Comparison of ENCODE assay signal across 8 cellular contexts in the genomic region with DNA sequence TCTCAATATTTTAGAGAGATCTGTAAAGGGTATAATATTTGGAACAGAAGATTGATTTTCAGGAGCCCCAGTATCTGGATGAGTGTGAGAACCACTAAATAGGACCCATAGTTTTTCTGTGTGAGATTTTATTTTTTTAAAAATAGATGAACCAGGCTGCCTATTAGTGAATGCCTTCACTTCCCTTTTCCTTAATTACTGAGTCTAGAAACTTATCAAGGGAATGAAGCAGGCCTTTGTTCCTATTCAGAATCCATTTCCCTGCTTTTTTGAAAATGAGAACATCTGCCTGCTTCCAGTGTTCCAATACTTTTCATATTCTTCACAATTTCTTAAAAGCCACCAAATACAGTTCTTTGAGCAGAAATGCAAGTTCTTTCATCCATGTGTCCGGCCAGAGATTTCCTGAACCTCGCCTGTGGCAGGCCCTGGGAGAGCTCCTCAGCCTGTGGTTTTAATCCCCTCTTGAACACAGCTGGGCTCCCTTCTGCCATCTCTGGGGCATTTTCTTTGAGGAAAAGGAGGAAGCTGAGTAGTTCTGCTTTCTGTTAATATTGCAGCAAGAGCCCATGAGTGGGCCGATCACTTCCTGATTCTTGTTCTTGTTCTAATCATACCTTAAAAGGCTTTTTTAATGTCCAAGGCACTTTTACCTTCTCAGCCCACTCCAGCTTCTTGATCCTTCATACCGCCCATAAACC. TPM values are rescaled to one million over a fixed set of nuclear protein-coding genes. Genes with fewer than 3 reads are reported as not detected.
DNase-seq lines count a peak whose midpoint lies in the region; TF ChIP-seq lines count a peak whose summit lies in the region.

No MANE protein-coding gene starts in this region.

- H3K4me1 ChIP-seq in prostate gland (replicated peaks): no peaks in the 10 kb centered on the region

- TF ChIP-seq POLR2A in prostate gland (IDR thresholded peaks at IDR 0.05): no peak

- peak overlapping the region; percentile 4 for H3K4me3 ChIP-seq in GM12864 (ENCODE audit: low read depth, low read length)
- no peak overlapping the region for H3K4me3 ChIP-seq in fibroblast of mammary gland (ENCODE audit: control insufficient read depth, low read depth, low read length)
- no peak overlapping the region for H3K4me3 ChIP-seq in skeletal muscle cell (ENCODE audit: low read depth, low read length)
- H3K4me3 ChIP-seq in prostate gland: no peak overlapping the region

- TF ChIP-seq CTCF in GM12864 (IDR thresholded peaks at IDR 0.05; ENCODE audit: low read depth, low read length, missing control alignments) (no peak), fibroblast of mammary gland (conservative IDR thresholded peaks at IDR 0.05; ENCODE audit: control insufficient read depth, insufficient read depth, low read depth, low read length) (no peak), prostate gland (IDR thresholded peaks at IDR 0.05) (no peak)

- DNase-seq in GM12864 (ENCODE audit: low read depth) (peak; percentile 53), RPMI7951 (ENCODE audit: low read depth) (peak; percentile 87), fibroblast of mammary gland (ENCODE audit: low read depth) (peak; percentile 57), skeletal muscle cell (ENCODE audit: low read depth) (peak; percentile 36), NCI-H2227 treated with DMSO at 0.1 percent for 48 hours (lab: John Stamatoyannopoulos, UW) (no peak), prostate gland (ENCODE audit: low spot score) (no peak)
- DNase-seq in stimulated activated CD4-positive, alpha-beta T cell treated with anti-CD3 and anti-CD28 coated beads, Interleukin-12 subunit alpha, Interleukin-12 subunit beta, amount 100 ng/mL, for 4 hours: no peak
- DNase-seq in stimulated activated CD4-positive, alpha-beta T cell treated with anti-CD3 and anti-CD28 coated beads, Interleukin-1b, Interleukin-23, amount 100 ng/mL, for 48 hours: no peak

- H3K36me3 ChIP-seq in prostate gland: no peaks in the 10 kb centered on the region

- H3K27me3 ChIP-seq in prostate gland (replicated peaks; ENCODE audit: insufficient read depth): no peaks in the 10 kb centered on the region

- no peaks in the 10 kb centered on the region for H3K9me3 ChIP-seq in prostate gland

- H3K27ac ChIP-seq in prostate gland: no peak overlapping the region

- 82% methylated on average over 4 of the region's 4 CpGs for WGBS in prostate gland

- intact Hi-C loops in prostate gland (cut with DNase I): no loop called here

RNA-seq across cellular contexts. Expression of gene EHD4, which starts 4.7 kb away (rescaled TPM):
- 35.3 and 43.4 TPM in 2 replicates for total RNA-seq in RPMI7951 (2014; rRNA removed; shearing (Covaris generic))
- total RNA-seq in prostate gland: 10 to 100 TPM; 18.4 to 22.6 TPM

RNA-seq across cellular contexts. Expression of gene PLA2G4E, which starts 53.2 kb away (rescaled TPM):
- total RNA-seq in RPMI7951 (2014; rRNA removed; shearing (Covaris generic)): not detected in 2 replicates
- under 1 TPM; 0.17 to 0.18 TPM for total RNA-seq in prostate gland

Comparison
In these comparisons a context has a peak if more than half of its experiments do, and no peak if none do; other contexts are left out.
1. DNase-seq: peak in GM12864 (single experiment), RPMI7951 (single experiment), fibroblast of mammary gland (single experiment) and skeletal muscle cell (single experiment); none in NCI-H2227 treated with DMSO at 0.1 percent for 48 hours (single experiment), prostate gland (single experiment), stimulated activated CD4-positive, alpha-beta T cell treated with anti-CD3 and anti-CD28 coated beads, Interleukin-12 subunit alpha, Interleukin-12 subunit beta, amount 100 ng/mL, for 4 hours (single experiment) and stimulated activated CD4-positive, alpha-beta T cell treated with anti-CD3 and anti-CD28 coated beads, Interleukin-1b, Interleukin-23, amount 100 ng/mL, for 48 hours (single experiment).